In genomic region chr17:61486135-61487120, GRCh38 we compare ENCODE assay signal across 16 cellular contexts. TPM values are rescaled to one million over a fixed set of nuclear protein-coding genes. Genes with fewer than 3 reads are reported as not detected.
DNase-seq lines count a peak whose midpoint lies in the region; ATAC-seq and TF ChIP-seq lines count a peak whose summit lies in the region.
"Had no signal": no experiment of that assay in that cellular context is flagged by ENCODE, and none has a peak within 500 bp of the region (broad histone marks: within the 10 kb centered on the region; RNA-seq: fewer than 3 reads in every experiment).

No MANE protein-coding gene starts in this region.

- H3K27me3 ChIP-seq in liver (ENCODE audit: control insufficient read depth in 4 of 4, insufficient read depth in 4 of 4, low read length in 3 of 4), result no peaks in the 10 kb centered on the region
- H3K27me3 ChIP-seq: MG63, vagina had no signal

- no peak for TF ChIP-seq RAD21 in liver (IDR thresholded peaks at IDR 0.05)

- no peaks in the 10 kb centered on the region for H3K9me3 Mint-ChIP-seq in activated CD8-positive, alpha-beta memory T cell treated with anti-CD3 and anti-CD28 coated beads, Interleukin-2, amount 10 ng/mL, durations not matched to agents 7 days and 5 days (ENCODE audit: low read depth)
- no peaks in the 10 kb centered on the region for H3K9me3 Mint-ChIP-seq in type B pancreatic cell
- H3K9me3 Mint-ChIP-seq: activated CD8-positive, alpha-beta T cell treated with anti-CD3 and anti-CD28 coated beads for 36 hours; activated naive CD4-positive, alpha-beta T cell treated with anti-CD3 and anti-CD28 coated beads for 36 hours had no signal

- H3K36me3 ChIP-seq in SK-N-MC (ENCODE audit: insufficient read depth, low read length) (no peaks in the 10 kb centered on the region), liver (ENCODE audit: control insufficient read depth in 4 of 4, insufficient read depth in 3 of 4, low read depth in 1 of 4, low read length in 3 of 4) (no peaks in the 10 kb centered on the region)
- H3K36me3 ChIP-seq: MG63, vagina had no signal

- no peak for ATAC-seq in activated CD8-positive, alpha-beta memory T cell treated with anti-CD3 and anti-CD28 coated beads, Interleukin-2, amount 10 ng/mL, durations not matched to agents 7 days and 5 days
- ATAC-seq: activated CD8-positive, alpha-beta T cell treated with anti-CD3 and anti-CD28 coated beads for 36 hours had no signal

- H3K27me3 Mint-ChIP-seq in activated CD8-positive, alpha-beta memory T cell treated with anti-CD3 and anti-CD28 coated beads, Interleukin-2, amount 10 ng/mL, durations not matched to agents 7 days and 5 days, result peaks cover 10% of the 10 kb centered on the region
- peaks cover 70% of the 10 kb centered on the region for H3K27me3 Mint-ChIP-seq in type B pancreatic cell
- H3K27me3 Mint-ChIP-seq: activated CD8-positive, alpha-beta T cell treated with anti-CD3 and anti-CD28 coated beads for 36 hours had no signal

- no peak overlapping the region for H3K4me3 ChIP-seq in SK-N-MC
- H3K4me3 ChIP-seq in liver (ENCODE audit: low read depth in 1 of 3, low read length in 3 of 3), result no peak overlapping the region
- H3K4me3 ChIP-seq: GM23248, MG63, vagina had no signal

- H3K9me3 ChIP-seq in SK-N-MC (ENCODE audit: low read depth, low read length) (no peaks in the 10 kb centered on the region), liver (ENCODE audit: control insufficient read depth in 4 of 4, low read length in 3 of 4) (no peaks in the 10 kb centered on the region)
- H3K9me3 ChIP-seq: MG63, vagina had no signal

- H3K36me3 Mint-ChIP-seq in activated CD8-positive, alpha-beta memory T cell treated with anti-CD3 and anti-CD28 coated beads, Interleukin-2, amount 10 ng/mL, durations not matched to agents 7 days and 5 days, result no peaks in the 10 kb centered on the region
- peaks cover under 1% of the 10 kb centered on the region for H3K36me3 Mint-ChIP-seq in type B pancreatic cell

- WGBS in liver, result 85% methylated on average over 22 of the region's 22 CpGs

- no peak overlapping the region for H3K4me3 Mint-ChIP-seq in activated CD8-positive, alpha-beta memory T cell treated with anti-CD3 and anti-CD28 coated beads, Interleukin-2, amount 10 ng/mL, durations not matched to agents 7 days and 5 days
- peak overlapping the region; percentile 68 for H3K4me3 Mint-ChIP-seq in type B pancreatic cell
- H3K4me3 Mint-ChIP-seq: activated CD8-positive, alpha-beta T cell treated with anti-CD3 and anti-CD28 coated beads for 36 hours; activated naive CD4-positive, alpha-beta T cell treated with anti-CD3 and anti-CD28 coated beads for 36 hours had no signal

- peak; percentile 13 for DNase-seq in activated CD8-positive, alpha-beta memory T cell treated with anti-CD3 and anti-CD28 coated beads for 24 hours
- no peak for DNase-seq in activated CD8-positive, alpha-beta memory T cell treated with anti-CD3 and anti-CD28 coated beads, Interleukin-2, amount 10 ng/mL, durations not matched to agents 7 days and 5 days
- DNase-seq in SK-N-MC (ENCODE audit: low read depth, low spot score) (peak; percentile 44), type B pancreatic cell (ENCODE audit: extremely low spot score, unreplicated experiment) (no peak), NCI-H2171 (lab: John Stamatoyannopoulos, UW) (no peak), NCI-H1694 treated with DMSO at 0.1 percent for 48 hours (lab: John Stamatoyannopoulos, UW) (no peak)
- no peak for DNase-seq in activated naive CD4-positive, alpha-beta T cell treated with anti-CD3 and anti-CD28 coated beads, Interleukin-2, amount 50 U/mL, for 16 hours
- DNase-seq: activated CD8-positive, alpha-beta T cell treated with anti-CD3 and anti-CD28 coated beads for 36 hours; activated naive CD4-positive, alpha-beta T cell treated with anti-CD3 and anti-CD28 coated beads for 36 hours; GM23248; NCI-H510A had no signal

- H3K9ac ChIP-seq in SK-N-MC (ENCODE audit: insufficient read length), result no peak overlapping the region
- H3K9ac ChIP-seq in liver (ENCODE audit: low read depth in 1 of 2, low read length in 2 of 2), result no peak overlapping the region
- H3K9ac ChIP-seq: GM23248, parathyroid adenoma had no signal

- no peak overlapping the region for H3K27ac Mint-ChIP-seq in activated CD8-positive, alpha-beta memory T cell treated with anti-CD3 and anti-CD28 coated beads, Interleukin-2, amount 10 ng/mL, durations not matched to agents 7 days and 5 days
- peak overlapping the region; percentile 46 for H3K27ac Mint-ChIP-seq in type B pancreatic cell
- H3K27ac Mint-ChIP-seq: activated CD8-positive, alpha-beta T cell treated with anti-CD3 and anti-CD28 coated beads for 36 hours; activated naive CD4-positive, alpha-beta T cell treated with anti-CD3 and anti-CD28 coated beads for 36 hours had no signal

- H3K4me1 Mint-ChIP-seq in activated CD8-positive, alpha-beta memory T cell treated with anti-CD3 and anti-CD28 coated beads, Interleukin-2, amount 10 ng/mL, durations not matched to agents 7 days and 5 days, result no peaks in the 10 kb centered on the region
- peaks cover 54% of the 10 kb centered on the region for H3K4me1 Mint-ChIP-seq in type B pancreatic cell (ENCODE audit: unreplicated experiment)

- CTCF ChIA-PET in activated CD8-positive, alpha-beta memory T cell treated with anti-CD3 and anti-CD28 coated beads, Interleukin-2, amount 10 ng/mL, durations not matched to agents 7 days and 5 days (lab: Charles Lee), result no interaction called here

- H3K27ac ChIP-seq in SK-N-MC, result no peak overlapping the region
- no peak overlapping the region for H3K27ac ChIP-seq in liver (ENCODE audit: low read depth in 1 of 2, low read length in 2 of 2)
- H3K27ac ChIP-seq: GM23248, parathyroid adenoma, vagina had no signal

- H3K4me1 ChIP-seq in liver (ENCODE audit: control insufficient read depth in 4 of 4, insufficient read depth in 4 of 4, low read length in 3 of 4), result peaks cover 1 to 8% (median 6%) of the 10 kb centered on the region in 4 donors
- H3K4me1 ChIP-seq: parathyroid adenoma had no signal

- TF ChIP-seq CTCF in liver (IDR thresholded peaks at IDR 0.05; ENCODE audit: low read depth, low read length, missing input control) (no peak), type B pancreatic cell (conservative IDR thresholded peaks at IDR 0.05) (peak; percentile 60)

TF ChIP-seq in liver, 16 proteins besides CTCF, POLR2A, EP300 and RAD21:
- TF ChIP-seq NR2F2 (IDR thresholded peaks at IDR 0.05) (peak; percentile 43), HNF4G (IDR thresholded peaks at IDR 0.05) (no peak), MAX (IDR thresholded peaks at IDR 0.05) (no peak), FOXA1 (IDR thresholded peaks at IDR 0.05) (no peak), REST (IDR thresholded peaks at IDR 0.05) (no peak)

RNA-seq across cellular contexts. Expression of gene TBX4, which starts 34.2 kb away (rescaled TPM):
- total RNA-seq in activated CD8-positive, alpha-beta memory T cell treated with anti-CD3 and anti-CD28 coated beads, Interleukin-2, amount 10 ng/mL, durations not matched to agents 7 days and 5 days, result not detected
- total RNA-seq in liver (not detected), type B pancreatic cell (ENCODE audit: low replicate concordance) (0.45 and 1.8 TPM in 2 replicates)
- not detected for polyA plus RNA-seq in liver
- total RNA-seq: activated CD8-positive, alpha-beta T cell treated with anti-CD3 and anti-CD28 coated beads for 36 hours; activated naive CD4-positive, alpha-beta T cell treated with anti-CD3 and anti-CD28 coated beads for 36 hours; GM23248; lung microvascular endothelial cell; vagina had no signal
- polyA plus RNA-seq: GM23248 had no signal

Comparison
In these comparisons a context has a peak if more than half of its experiments do, and no peak if none do; other contexts are left out.
1. DNase-seq: peak in activated CD8-positive, alpha-beta memory T cell treated with anti-CD3 and anti-CD28 coated beads for 24 hours (single experiment) and SK-N-MC (single experiment); none in activated CD8-positive, alpha-beta memory T cell treated with anti-CD3 and anti-CD28 coated beads, Interleukin-2, amount 10 ng/mL, durations not matched to agents 7 days and 5 days (single experiment), type B pancreatic cell (single experiment), activated naive CD4-positive, alpha-beta T cell treated with anti-CD3 and anti-CD28 coated beads, Interleukin-2, amount 50 U/mL, for 16 hours (single experiment), NCI-H2171 (single experiment) and NCI-H1694 treated with DMSO at 0.1 percent for 48 hours (single experiment).